ENCODE assay signal across 8 cellular contexts in the genomic region with DNA sequence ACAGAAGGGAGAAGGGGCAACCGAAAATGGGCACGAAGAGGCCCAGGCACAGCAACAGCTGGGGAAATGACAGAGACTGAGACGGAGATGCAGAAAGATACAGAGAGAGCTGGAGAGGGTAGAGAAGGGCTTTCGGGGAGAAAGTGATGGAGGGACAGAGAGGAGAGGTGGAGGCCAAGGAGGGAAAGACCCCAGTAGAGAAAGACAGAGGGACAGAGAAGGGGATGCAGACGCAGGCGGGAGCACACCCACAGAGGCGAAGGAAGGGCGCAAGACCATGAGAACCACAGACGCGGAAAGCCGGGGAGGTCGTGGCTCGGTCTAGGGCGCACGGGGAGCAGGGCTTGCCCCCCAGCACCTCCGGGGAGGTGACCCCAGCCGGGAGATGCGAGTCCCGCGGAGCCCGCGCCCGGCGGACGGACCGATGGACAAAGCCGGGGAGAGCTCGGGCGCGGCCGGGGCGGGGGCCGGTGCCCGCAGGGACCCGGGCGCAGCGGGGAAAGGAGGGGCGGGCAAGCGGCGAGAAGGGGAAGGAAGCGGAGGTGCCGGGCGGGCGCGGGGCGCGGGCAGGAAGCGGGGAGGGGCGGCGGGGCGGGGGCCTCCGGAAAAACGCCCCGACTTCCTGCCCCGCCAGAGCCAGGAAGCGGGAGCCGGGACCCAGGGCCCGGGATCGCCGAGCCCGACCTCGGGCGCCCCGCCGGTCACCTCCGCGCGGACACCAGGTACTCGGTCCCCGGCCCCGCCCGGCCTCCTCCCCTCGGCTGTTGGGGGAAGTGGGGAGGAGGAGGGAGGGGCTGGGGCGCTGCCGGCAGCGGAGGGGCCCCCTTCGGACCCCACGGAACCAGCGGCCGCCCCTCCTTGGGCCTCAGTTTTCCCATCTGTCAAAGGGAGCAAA. TPM values are rescaled to one million over a fixed set of nuclear protein-coding genes. Genes with fewer than 3 reads are reported as not detected.
DNase-seq lines count a peak whose midpoint lies in the region; ATAC-seq, FAIRE-seq and TF ChIP-seq lines count a peak whose summit lies in the region.

A gene with protein sequence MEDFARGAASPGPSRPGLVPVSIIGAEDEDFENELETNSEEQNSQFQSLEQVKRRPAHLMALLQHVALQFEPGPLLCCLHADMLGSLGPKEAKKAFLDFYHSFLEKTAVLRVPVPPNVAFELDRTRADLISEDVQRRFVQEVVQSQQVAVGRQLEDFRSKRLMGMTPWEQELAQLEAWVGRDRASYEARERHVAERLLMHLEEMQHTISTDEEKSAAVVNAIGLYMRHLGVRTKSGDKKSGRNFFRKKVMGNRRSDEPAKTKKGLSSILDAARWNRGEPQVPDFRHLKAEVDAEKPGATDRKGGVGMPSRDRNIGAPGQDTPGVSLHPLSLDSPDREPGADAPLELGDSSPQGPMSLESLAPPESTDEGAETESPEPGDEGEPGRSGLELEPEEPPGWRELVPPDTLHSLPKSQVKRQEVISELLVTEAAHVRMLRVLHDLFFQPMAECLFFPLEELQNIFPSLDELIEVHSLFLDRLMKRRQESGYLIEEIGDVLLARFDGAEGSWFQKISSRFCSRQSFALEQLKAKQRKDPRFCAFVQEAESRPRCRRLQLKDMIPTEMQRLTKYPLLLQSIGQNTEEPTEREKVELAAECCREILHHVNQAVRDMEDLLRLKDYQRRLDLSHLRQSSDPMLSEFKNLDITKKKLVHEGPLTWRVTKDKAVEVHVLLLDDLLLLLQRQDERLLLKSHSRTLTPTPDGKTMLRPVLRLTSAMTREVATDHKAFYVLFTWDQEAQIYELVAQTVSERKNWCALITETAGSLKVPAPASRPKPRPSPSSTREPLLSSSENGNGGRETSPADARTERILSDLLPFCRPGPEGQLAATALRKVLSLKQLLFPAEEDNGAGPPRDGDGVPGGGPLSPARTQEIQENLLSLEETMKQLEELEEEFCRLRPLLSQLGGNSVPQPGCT (plus strand): TSS at position 617 of the 895 bp plus-strand sequence. CDS start 4,899 bp downstream, outside the sequence.

- H3K4me1 Mint-ChIP-seq in CD4-positive, alpha-beta T cell (ENCODE audit: low read depth): peaks cover 78% of the 10 kb centered on the region
- peaks cover 42% of the 10 kb centered on the region for H3K4me1 Mint-ChIP-seq in T-helper 2 cell treated with Interferon-gamma antibody and Interleukin-4, amounts not matched to agents 5 μg/mL and 100 μg/mL, for 36 hours (ENCODE audit: low read depth)

- no peaks in the 10 kb centered on the region for H3K9me3 Mint-ChIP-seq in CD4-positive, alpha-beta T cell
- H3K9me3 Mint-ChIP-seq in T-helper 2 cell treated with Interferon-gamma antibody and Interleukin-4, amounts not matched to agents 5 μg/mL and 100 μg/mL, for 36 hours: no peaks in the 10 kb centered on the region

- FAIRE-seq in keratinocyte (lab: Jason Lieb, UNC): no peak

- H3K36me3 Mint-ChIP-seq in CD4-positive, alpha-beta T cell (ENCODE audit: low read depth): peaks cover 53% of the 10 kb centered on the region
- H3K36me3 Mint-ChIP-seq in T-helper 2 cell treated with Interferon-gamma antibody and Interleukin-4, amounts not matched to agents 5 μg/mL and 100 μg/mL, for 36 hours (ENCODE audit: low read depth): peaks cover 41% of the 10 kb centered on the region

- H3K36me3 ChIP-seq in mammary epithelial cell (ENCODE audit: insufficient read depth, low read length) (no peaks in the 10 kb centered on the region), keratinocyte (ENCODE audit: control insufficient read depth in 2 of 2, extremely low read depth in 1 of 2, insufficient read depth in 2 of 2, low read length in 2 of 2) (peaks cover 0 to 1% of the 10 kb centered on the region in 2 experiments)

- H3K9ac ChIP-seq in mammary epithelial cell (ENCODE audit: insufficient read depth, low read length): peak within 1 kb of the TSS; percentile 75
- peak within 1 kb of the TSS; percentile 92 for H3K9ac ChIP-seq in keratinocyte (ENCODE audit: control insufficient read depth, extremely low read depth, insufficient read depth, low read length)

- H3K27me3 ChIP-seq in CD4-positive, alpha-beta T cell (ENCODE audit: control insufficient read depth, insufficient read depth, low read length): no peaks in the 10 kb centered on the region
- no peaks in the 10 kb centered on the region for H3K27me3 ChIP-seq in HL-60 (ENCODE audit: insufficient read depth, poor library complexity, severe bottlenecking)
- H3K27me3 ChIP-seq in mammary epithelial cell (ENCODE audit: insufficient read depth, low read length): no peaks in the 10 kb centered on the region
- H3K27me3 ChIP-seq in keratinocyte (ENCODE audit: control insufficient read depth, extremely low read depth, insufficient read depth, low read length): peaks cover 2% of the 10 kb centered on the region

- ATAC-seq in CD4-positive, alpha-beta T cell (ENCODE audit: poor library complexity): peak; percentile 5
- ATAC-seq in HG03571 (IDR thresholded peaks at IDR 0.05; ENCODE audit: unreplicated experiment): no peak

- WGBS in mammary epithelial cell (ENCODE audit: low coverage, missing lambda C conversion rate): 8% methylated on average over 22 of the region's 80 CpGs

- TF ChIP-seq CTCF in CD4-positive, alpha-beta T cell (IDR thresholded peaks at IDR 0.05): no peak
- no peak for TF ChIP-seq CTCF in HL-60 (IDR thresholded peaks at IDR 0.05; ENCODE audit: insufficient read depth, low read length)
- TF ChIP-seq CTCF in mammary epithelial cell (conservative IDR thresholded peaks at IDR 0.05 in 1 of 2, IDR thresholded peaks at IDR 0.05 in 1 of 2; ENCODE audit: extremely low read depth in 1 of 2, insufficient read depth in 1 of 2, low read depth in 1 of 2, low read length in 2 of 2): no peak
- TF ChIP-seq CTCF in keratinocyte (optimal IDR thresholded peaks at IDR 0.05 in 1 of 3, IDR thresholded peaks at IDR 0.05 in 1 of 3, conservative IDR thresholded peaks at IDR 0.05 in 1 of 3; ENCODE audit: extremely low read depth in 1 of 3, insufficient read depth in 2 of 3, low read length in 3 of 3): no peak

- no peaks in the 10 kb centered on the region for H3K9me3 ChIP-seq in CD4-positive, alpha-beta T cell (ENCODE audit: control insufficient read depth, low read length)
- no peaks in the 10 kb centered on the region for H3K9me3 ChIP-seq in mammary epithelial cell (replicated peaks; ENCODE audit: insufficient read depth, low read length)
- H3K9me3 ChIP-seq in keratinocyte (ENCODE audit: control insufficient read depth, low read depth, low read length): no peaks in the 10 kb centered on the region

- H3K27me3 Mint-ChIP-seq in CD4-positive, alpha-beta T cell: no peaks in the 10 kb centered on the region
- no peaks in the 10 kb centered on the region for H3K27me3 Mint-ChIP-seq in T-helper 2 cell treated with Interferon-gamma antibody and Interleukin-4, amounts not matched to agents 5 μg/mL and 100 μg/mL, for 36 hours (ENCODE audit: low read depth)

- DNase-seq in CD4-positive, alpha-beta T cell: peak in 9 of 10 experiments; percentile 50 to 73 (median 67)
- peak in 1 of 2 experiments; percentile 65 for DNase-seq in HL-60 (ENCODE audit: low read depth in 1 of 2, low spot score in 1 of 2)
- DNase-seq in T-helper 2 cell treated with Interferon-gamma antibody and Interleukin-4, amounts not matched to agents 5 μg/mL and 100 μg/mL, for 36 hours (ENCODE audit: low spot score): peak; percentile 65
- peak; percentile 30 for DNase-seq in mammary epithelial cell
- no peak for DNase-seq in keratinocyte (ENCODE audit: low read depth, low spot score)
- DNase-seq in stimulated activated CD4-positive, alpha-beta T cell treated with anti-CD3 and anti-CD28 coated beads, Interleukin-4, amount 100 ng/mL, for 24 hours: peak; percentile 57
- no peak for DNase-seq in kidney glomerular epithelial cell (lab: John Stamatoyannopoulos, UW)

- H3K9me1 ChIP-seq in keratinocyte (ENCODE audit: control insufficient read depth, extremely low read depth, insufficient read depth, low read length): peaks cover 6% of the 10 kb centered on the region

- BruUV-seq in mammary epithelial cell (replicated peaks; lab: Mats Ljungman, UMichigan): no TSS peak

- peak within 1 kb of the TSS; percentile 93 for H3K4me2 ChIP-seq in mammary epithelial cell (ENCODE audit: insufficient read depth, low read depth, low read length)
- peak within 1 kb of the TSS; percentile 85 for H3K4me2 ChIP-seq in keratinocyte (ENCODE audit: control insufficient read depth, extremely low read depth, insufficient read depth, low read depth, low read length)

- dilution Hi-C loops in mammary epithelial cell (cut with HindIII; ENCODE audit: low sequenced_read_pairs): no loop called here
- dilution Hi-C loops in keratinocyte (cut with MboI; ENCODE audit: extremely low pct_ligation_motif_present, low sequenced_read_pairs): no loop called here

- intact Hi-C loops in CD4-positive, alpha-beta T cell (cut with DNase I, micrococcal nuclease): loop anchor here in 1 of 2 experiments (1.0 to 10.0 kb wide), 2 partner anchors 8 to 328 kb away; no protein-coding TSS in a partner anchor
- intact Hi-C loops in mammary epithelial cell (cut with micrococcal nuclease): loop anchor here (1.0 kb wide), 1 partner anchor 10 kb away; no protein-coding TSS in a partner anchor

- H4K20me1 ChIP-seq in mammary epithelial cell (ENCODE audit: insufficient read depth, low read length) (no peaks in the 10 kb centered on the region), keratinocyte (ENCODE audit: control insufficient read depth, extremely low read depth, insufficient read depth, low read length) (no peaks in the 10 kb centered on the region)

- H3K79me2 ChIP-seq in mammary epithelial cell (ENCODE audit: insufficient read depth, low read length) (peaks cover 41% of the 10 kb centered on the region), keratinocyte (ENCODE audit: control insufficient read depth, insufficient read depth, low read length) (peaks cover 32% of the 10 kb centered on the region)

- in situ Hi-C loops in mammary epithelial cell (cut with MboI; ENCODE audit: low sequenced_read_pairs in 2 of 2): loop anchor here in 1 of 2 donors (5.0 kb wide), 1 partner anchor 69 kb away; no protein-coding TSS in a partner anchor

- peak within 1 kb of the TSS; percentile 96 for H3K27ac ChIP-seq in CD4-positive, alpha-beta T cell (ENCODE audit: low read depth, low read length)
- peak within 1 kb of the TSS; percentile 85 for H3K27ac ChIP-seq in HL-60 (replicated peaks)
- peak within 1 kb of the TSS; percentile 62 for H3K27ac ChIP-seq in mammary epithelial cell (ENCODE audit: insufficient read depth, low read depth, low read length)
- H3K27ac ChIP-seq in keratinocyte (ENCODE audit: control insufficient read depth, insufficient read depth, low read length): peak within 1 kb of the TSS; percentile 81

- peaks cover 28% of the 10 kb centered on the region for H3K4me1 ChIP-seq in mammary epithelial cell (ENCODE audit: insufficient read depth, low read length)
- H3K4me1 ChIP-seq in keratinocyte (ENCODE audit: control insufficient read depth, extremely low read depth, insufficient read depth, low read length): peaks cover 37% of the 10 kb centered on the region

- peak within 1 kb of the TSS; percentile 98 for H3K27ac Mint-ChIP-seq in CD4-positive, alpha-beta T cell
- peak within 1 kb of the TSS; percentile 97 for H3K27ac Mint-ChIP-seq in T-helper 2 cell treated with Interferon-gamma antibody and Interleukin-4, amounts not matched to agents 5 μg/mL and 100 μg/mL, for 36 hours

- POLR2A ChIA-PET in CD4-positive, alpha-beta T cell (lab: Charles Lee): interaction anchor here (0.6 to 12.4 kb wide), 7 partner anchors 10 to 63 kb away, joined by 3 to 465 read pairs (median 9); a partner anchor contains a TSS

- H3K4me3 Mint-ChIP-seq in CD4-positive, alpha-beta T cell: peak within 1 kb of the TSS; percentile 97
- peak within 1 kb of the TSS; percentile 98 for H3K4me3 Mint-ChIP-seq in T-helper 2 cell treated with Interferon-gamma antibody and Interleukin-4, amounts not matched to agents 5 μg/mL and 100 μg/mL, for 36 hours

- H3K4me3 ChIP-seq in HL-60 (replicated peaks; ENCODE audit: insufficient read depth, low read length) (peak within 1 kb of the TSS; percentile 85), mammary epithelial cell (replicated peaks in 1 of 3; ENCODE audit: insufficient read depth in 1 of 3, low read depth in 2 of 3, low read length in 3 of 3) (peak within 1 kb of the TSS; percentile 70 to 96 (median 87)), keratinocyte (ENCODE audit: control insufficient read depth in 2 of 3, extremely low read depth in 1 of 3, insufficient read depth in 2 of 3, low read depth in 1 of 3, low read length in 3 of 3) (peak within 1 kb of the TSS; percentile 94 to 99 (median 99))

- H2AFZ ChIP-seq in mammary epithelial cell (ENCODE audit: low read depth, low read length) (peak within 1 kb of the TSS; percentile 85), keratinocyte (ENCODE audit: control insufficient read depth, low read length) (peak within 1 kb of the TSS; percentile 51)

- CTCF ChIA-PET in CD4-positive, alpha-beta T cell (lab: Charles Lee): interaction anchor here (1.0 to 8.6 kb wide), 3 partner anchors 9 to 23 kb away, joined by 6 to 59 read pairs (median 7); a partner anchor contains a TSS
- CTCF ChIA-PET in mammary epithelial cell (lab: Charles Lee; ENCODE audit: low non-redundant PET): no interaction called here

RNA-seq across cellular contexts. Expression of the gene that starts here (rescaled TPM):
- 1,000 to 10,000 TPM; 1,019 to 1,047 TPM for total RNA-seq in CD4-positive, alpha-beta T cell
- 100 to 1,000 TPM in 1 of 2 donors, 10 to 100 TPM in 1; 45.5 to 121 TPM for total RNA-seq in mammary epithelial cell
- polyA plus RNA-seq in mammary epithelial cell: 76.4 TPM
- 53.0 TPM for polyA minus RNA-seq in mammary epithelial cell
- 30.5 to 58.4 TPM (median 43.1 TPM) in 3 replicates for polyA plus RNA-seq in keratinocyte
- polyA plus RNA-seq in keratinocyte (2011; ENCODE audit: low read depth): 40.1 TPM
- polyA plus RNA-seq in keratinocyte (2011; cell fraction: cytosol; rRNA removed): 22.2 and 45.2 TPM in 2 replicates
- polyA plus RNA-seq in keratinocyte (2011; cell fraction: nucleus; rRNA removed): 131 and 160 TPM in 2 replicates
- polyA plus RNA-seq in keratinocyte (2012; ENCODE audit: low replicate concordance): 58.9 and 76.2 TPM in 2 replicates
- 24.0 to 57.3 TPM (median 26.1 TPM) in 3 replicates for polyA minus RNA-seq in keratinocyte
- polyA minus RNA-seq in keratinocyte (2011; cell fraction: cytosol; rRNA and poly(A)+ RNA removed): 106 TPM
- 55.5 and 58.3 TPM in 2 replicates for polyA minus RNA-seq in keratinocyte (2011; cell fraction: nucleus; rRNA and poly(A)+ RNA removed)

Comparison
In these comparisons a context has a peak if more than half of its experiments do, and no peak if none do; other contexts are left out.
1. RNA of the gene that starts here (total RNA-seq): 1,019 to 1,047 TPM in CD4-positive, alpha-beta T cell; 45.5 to 121 TPM in mammary epithelial cell; every median in the first group is over 4 times any median in the second.
2. DNase-seq: peak in CD4-positive, alpha-beta T cell (9 of 10), T-helper 2 cell treated with Interferon-gamma antibody and Interleukin-4, amounts not matched to agents 5 μg/mL and 100 μg/mL, for 36 hours (single experiment), mammary epithelial cell (single experiment) and stimulated activated CD4-positive, alpha-beta T cell treated with anti-CD3 and anti-CD28 coated beads, Interleukin-4, amount 100 ng/mL, for 24 hours (single experiment); none in keratinocyte (single experiment) and kidney glomerular epithelial cell (single experiment).
3. Peak in every context shown above with its lines, with median percentiles within 50 percentile points of each other: H3K27ac ChIP-seq and H3K4me3 ChIP-seq.